In the genomic region with DNA sequence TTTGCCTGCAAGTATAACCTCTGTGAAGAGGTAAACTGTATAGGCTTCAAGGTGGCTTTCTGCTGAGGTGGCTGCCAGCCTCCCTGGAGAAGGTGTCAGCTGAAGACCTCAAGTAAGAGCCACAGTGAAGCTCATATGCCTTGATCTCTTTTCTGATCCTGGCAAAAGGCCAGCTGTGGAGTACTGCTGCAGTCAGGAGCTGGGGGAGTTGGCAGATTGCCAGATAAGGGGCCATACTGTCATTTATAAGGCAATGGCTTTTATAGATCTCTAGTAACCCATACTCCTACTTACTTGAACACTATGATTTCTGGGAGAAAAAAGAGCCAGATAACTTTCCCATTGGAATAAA, we compare ENCODE assay signal across 8 cellular contexts. TPM values are rescaled to one million over a fixed set of nuclear protein-coding genes. Genes with fewer than 3 reads are reported as not detected.
DNase-seq lines count a peak whose midpoint lies in the region; ATAC-seq and TF ChIP-seq lines count a peak whose summit lies in the region.

No MANE protein-coding gene starts in this region.

- H3K27ac ChIP-seq in GM23248 (peak overlapping the region; percentile 37; the same call in 1 of the 2 replicates), gastrocnemius medialis (peak overlapping the region; percentile 48 to 76 (median 72))

- intact Hi-C loops in activated T-helper 1 cell treated with anti-CD3 and anti-CD28 coated beads, Interleukin-12 subunit alpha, Interleukin-12 subunit beta, Interleukin-2, Interleukin-4 antibody, amounts not matched to agents 30 ng/mL and 10 ng/mL and 1 ng/mL, durations not matched to agents 14 hours and 24 hours and 36 hours (cut with micrococcal nuclease), result no loop called here
- intact Hi-C loops in gastrocnemius medialis (cut with DNase I; ENCODE audit: low total_unique reads), result loop anchor here (10.0 kb wide), 1 partner anchor 1395 kb away; a partner anchor contains a TSS

- H4K20me1 ChIP-seq in GM23248 (ENCODE audit: insufficient read depth), result no peaks in the 10 kb centered on the region

- H3K36me3 ChIP-seq in GM23248 (ENCODE audit: low read depth) (no peaks in the 10 kb centered on the region), gastrocnemius medialis (no peaks in the 10 kb centered on the region)

- H3K27ac Mint-ChIP-seq in activated T-helper 1 cell treated with anti-CD3 and anti-CD28 coated beads, Interleukin-12 subunit alpha, Interleukin-12 subunit beta, Interleukin-2, Interleukin-4 antibody, amounts not matched to agents 30 ng/mL and 10 ng/mL and 1 ng/mL, durations not matched to agents 14 hours and 24 hours and 36 hours, result peak overlapping the region; percentile 47

- H3K4me1 ChIP-seq in GM23248 (ENCODE audit: insufficient read depth) (peaks cover 6% of the 10 kb centered on the region; the same call in 1 of the 2 replicates), gastrocnemius medialis (peaks cover 38 to 39% of the 10 kb centered on the region in 2 donors)

- peak in 1 of 2 donors; percentile 22 for ATAC-seq in gastrocnemius medialis
- no peak for ATAC-seq in HG03378 (IDR thresholded peaks at IDR 0.05; ENCODE audit: unreplicated experiment)

- H3K4me2 ChIP-seq in GM23248 (ENCODE audit: unreplicated experiment), result peak overlapping the region; percentile 65

- H3K4me3 ChIP-seq in GM23248, result no peak overlapping the region
- no peak overlapping the region for H3K4me3 ChIP-seq in gastrocnemius medialis

- in situ Hi-C loops in GM23248 (cut with MboI) (no loop called here), gastrocnemius medialis (cut with MboI; ENCODE audit: low sequenced_read_pairs in 4 of 4) (no loop called here)

- no peaks in the 10 kb centered on the region for H3K9me3 Mint-ChIP-seq in activated T-helper 1 cell treated with anti-CD3 and anti-CD28 coated beads, Interleukin-12 subunit alpha, Interleukin-12 subunit beta, Interleukin-2, Interleukin-4 antibody, amounts not matched to agents 30 ng/mL and 10 ng/mL and 1 ng/mL, durations not matched to agents 14 hours and 24 hours and 36 hours

- no peaks in the 10 kb centered on the region for H3K9me2 ChIP-seq in GM23248 (ENCODE audit: insufficient read depth)

- H3K36me3 Mint-ChIP-seq in activated T-helper 1 cell treated with anti-CD3 and anti-CD28 coated beads, Interleukin-12 subunit alpha, Interleukin-12 subunit beta, Interleukin-2, Interleukin-4 antibody, amounts not matched to agents 30 ng/mL and 10 ng/mL and 1 ng/mL, durations not matched to agents 14 hours and 24 hours and 36 hours (ENCODE audit: low read depth), result peaks cover 19% of the 10 kb centered on the region

- H3K27me3 ChIP-seq in GM23248 (replicated peaks; ENCODE audit: insufficient read depth), result no peaks in the 10 kb centered on the region
- no peaks in the 10 kb centered on the region for H3K27me3 ChIP-seq in gastrocnemius medialis

- peak overlapping the region; percentile 3 for H3K4me3 Mint-ChIP-seq in activated T-helper 1 cell treated with anti-CD3 and anti-CD28 coated beads, Interleukin-12 subunit alpha, Interleukin-12 subunit beta, Interleukin-2, Interleukin-4 antibody, amounts not matched to agents 30 ng/mL and 10 ng/mL and 1 ng/mL, durations not matched to agents 14 hours and 24 hours and 36 hours

- DNase-seq in GM23248 (peak; percentile 27), NCI-H69 (lab: John Stamatoyannopoulos, UW) (peak; percentile 97), gastrocnemius medialis (peak; percentile 6 to 31), DMS114 treated with DMSO at 0.1 percent for 48 hours (lab: John Stamatoyannopoulos, UW; ENCODE audit: unreplicated experiment) (no peak), midbrain (lab: John Stamatoyannopoulos, UW) (no peak), mesenteric fat pad (ENCODE audit: low spot score) (no peak)
- DNase-seq in activated T-helper 1 cell treated with anti-CD3 and anti-CD28 coated beads, Interleukin-12 subunit alpha, Interleukin-12 subunit beta, Interleukin-2, Interleukin-4 antibody, amounts not matched to agents 30 ng/mL and 10 ng/mL and 1 ng/mL, durations not matched to agents 14 hours and 24 hours and 36 hours (ENCODE audit: low spot score), result no peak

- no peaks in the 10 kb centered on the region for H3F3A ChIP-seq in GM23248 (ENCODE audit: insufficient read depth)

- no peak for TF ChIP-seq POLR2A in gastrocnemius medialis (IDR thresholded peaks at IDR 0.05)

- peaks cover 60% of the 10 kb centered on the region for H3K4me1 Mint-ChIP-seq in activated T-helper 1 cell treated with anti-CD3 and anti-CD28 coated beads, Interleukin-12 subunit alpha, Interleukin-12 subunit beta, Interleukin-2, Interleukin-4 antibody, amounts not matched to agents 30 ng/mL and 10 ng/mL and 1 ng/mL, durations not matched to agents 14 hours and 24 hours and 36 hours (ENCODE audit: low read depth)

- peak overlapping the region; percentile 38 for H3K9ac ChIP-seq in GM23248

- TF ChIP-seq CTCF in gastrocnemius medialis (IDR thresholded peaks at IDR 0.05 in 4 of 5, conservative IDR thresholded peaks at IDR 0.05 in 1 of 5), result no peak

- peak overlapping the region; percentile 78; the same call in 1 of the 2 replicates for H2AFZ ChIP-seq in GM23248

- no peaks in the 10 kb centered on the region for H3K27me3 Mint-ChIP-seq in activated T-helper 1 cell treated with anti-CD3 and anti-CD28 coated beads, Interleukin-12 subunit alpha, Interleukin-12 subunit beta, Interleukin-2, Interleukin-4 antibody, amounts not matched to agents 30 ng/mL and 10 ng/mL and 1 ng/mL, durations not matched to agents 14 hours and 24 hours and 36 hours (ENCODE audit: insufficient read depth)

- H3K79me2 ChIP-seq in GM23248 (ENCODE audit: insufficient read depth), result no peaks in the 10 kb centered on the region

- H3K9me3 ChIP-seq in GM23248 (ENCODE audit: low read depth) (no peaks in the 10 kb centered on the region), gastrocnemius medialis (no peaks in the 10 kb centered on the region)

RNA-seq across cellular contexts. Expression of a gene that starts 8.8 kb away (rescaled TPM):
- total RNA-seq in GM23248 (2014; rRNA removed; shearing (Covaris generic)), result 13.0 and 19.9 TPM in 2 replicates
- 11.7 and 12.4 TPM in 2 replicates for polyA plus RNA-seq in GM23248 (2016; fragmentation: Nextera tagmentation; extraction: Ambion mirVana)
- total RNA-seq in activated T-helper 1 cell treated with anti-CD3 and anti-CD28 coated beads, Interleukin-12 subunit alpha, Interleukin-12 subunit beta, Interleukin-2, Interleukin-4 antibody, amounts not matched to agents 30 ng/mL and 10 ng/mL and 1 ng/mL, durations not matched to agents 14 hours and 24 hours and 36 hours, result 50.9 and 51.4 TPM in 2 replicates
- total RNA-seq in gastrocnemius medialis, result 10 to 100 TPM; 15.6 to 22.8 (median 21.9) TPM
- 11.6 TPM for total RNA-seq in mesenteric fat pad

Comparison
In these comparisons a context has a peak if more than half of its experiments do, and no peak if none do; other contexts are left out.
1. DNase-seq: peak in GM23248 (single experiment), NCI-H69 (single experiment) and gastrocnemius medialis (2 of 2); none in activated T-helper 1 cell treated with anti-CD3 and anti-CD28 coated beads, Interleukin-12 subunit alpha, Interleukin-12 subunit beta, Interleukin-2, Interleukin-4 antibody, amounts not matched to agents 30 ng/mL and 10 ng/mL and 1 ng/mL, durations not matched to agents 14 hours and 24 hours and 36 hours (single experiment), DMS114 treated with DMSO at 0.1 percent for 48 hours (single experiment), midbrain (single experiment) and mesenteric fat pad (single experiment).